Comparison of ENCODE assay signal across 1 cellular context in the genomic region with DNA sequence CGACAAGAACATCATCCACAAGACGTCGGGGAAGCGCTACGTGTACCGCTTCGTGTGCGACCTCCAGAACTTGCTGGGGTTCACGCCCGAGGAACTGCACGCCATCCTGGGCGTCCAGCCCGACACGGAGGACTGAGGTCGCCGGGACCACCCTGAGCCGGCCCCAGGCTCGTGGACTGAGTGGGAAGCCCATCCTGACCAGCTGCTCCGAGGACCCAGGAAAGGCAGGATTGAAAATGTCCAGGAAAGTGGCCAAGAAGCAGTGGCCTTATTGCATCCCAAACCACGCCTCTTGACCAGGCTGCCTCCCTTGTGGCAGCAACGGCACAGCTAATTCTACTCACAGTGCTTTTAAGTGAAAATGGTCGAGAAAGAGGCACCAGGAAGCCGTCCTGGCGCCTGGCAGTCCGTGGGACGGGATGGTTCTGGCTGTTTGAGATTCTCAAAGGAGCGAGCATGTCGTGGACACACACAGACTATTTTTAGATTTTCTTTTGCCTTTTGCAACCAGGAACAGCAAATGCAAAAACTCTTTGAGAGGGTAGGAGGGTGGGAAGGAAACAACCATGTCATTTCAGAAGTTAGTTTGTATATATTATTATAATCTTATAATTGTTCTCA.
TF ChIP-seq lines count a peak whose summit lies in the region.

No MANE protein-coding gene starts in this region.

TF ChIP-seq in K562, 482 proteins besides CTCF, POLR2A, EP300 and RAD21:
- TF ChIP-seq ZNF586 (CRISPR knock-in tag; conservative IDR thresholded peaks at IDR 0.05) (no peak), PHTF2 (CRISPR knock-in tag; IDR thresholded peaks at IDR 0.05) (no peak), POLR2G (IDR thresholded peaks at IDR 0.05; ENCODE audit: low read depth, low read length) (peak; percentile 26; the same call in 1 of the 2 replicates), BRD4 (IDR thresholded peaks at IDR 0.05) (no peak), CBFB (CRISPR knock-in tag; IDR thresholded peaks at IDR 0.05) (no peak), RBFOX2 (IDR thresholded peaks at IDR 0.05; ENCODE audit: low read depth, low read length) (0 out of 2 replicates have a peak, but pooled peaks have one; percentile 20), ATF6 (CRISPR knock-in tag; IDR thresholded peaks at IDR 0.05) (no peak)
